Comparison of ENCODE assay signal across 8 cellular contexts in the genomic region with DNA sequence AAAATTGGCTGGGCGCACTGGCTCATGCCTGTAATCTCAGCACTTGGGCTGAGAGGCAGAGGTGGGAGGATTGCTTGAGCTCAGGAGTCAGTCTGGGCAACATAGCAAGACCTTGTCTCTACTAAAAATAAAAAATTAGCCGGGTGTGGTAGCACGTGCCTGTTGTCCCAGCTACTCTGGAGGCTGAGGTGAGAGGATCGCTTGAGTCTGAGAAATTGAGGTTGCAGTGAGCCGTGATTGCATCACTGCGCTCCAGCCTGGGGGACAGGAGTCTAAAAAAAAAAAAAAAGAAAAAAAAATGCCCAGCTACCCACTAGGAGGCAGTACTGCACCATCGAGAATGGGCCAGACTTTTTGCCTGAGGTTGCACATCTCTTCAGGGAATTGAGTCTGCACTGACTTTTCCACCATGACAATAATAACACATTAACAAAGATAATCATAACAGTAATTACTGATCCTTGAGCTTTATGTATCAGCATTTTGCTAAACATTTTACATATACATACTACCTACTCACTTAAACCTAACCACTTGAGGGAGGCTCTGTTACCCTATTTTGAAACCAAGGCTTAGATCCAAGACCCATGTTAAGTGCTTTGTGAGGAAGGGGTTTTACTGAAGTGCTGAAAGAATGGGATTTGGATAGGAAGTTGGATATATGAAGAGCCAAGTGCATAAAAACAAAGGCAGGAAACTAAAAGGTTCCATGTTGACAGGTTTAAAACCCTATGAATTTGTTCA. TPM values are rescaled to one million over a fixed set of nuclear protein-coding genes. Genes with fewer than 3 reads are reported as not detected.
DNase-seq lines count a peak whose midpoint lies in the region; ATAC-seq and TF ChIP-seq lines count a peak whose summit lies in the region.

No MANE protein-coding gene starts in this region.

- H3K4me1 ChIP-seq in Loucy (ENCODE audit: insufficient read depth, low read length, poor library complexity, severe bottlenecking): no peaks in the 10 kb centered on the region
- H3K4me1 ChIP-seq in left lung: peaks cover 0 to 46% of the 10 kb centered on the region in 2 donors

- H3K79me2 ChIP-seq in Loucy (ENCODE audit: insufficient read depth, low read length): no peaks in the 10 kb centered on the region

- peak; percentile 83 for TF ChIP-seq CTCF in Loucy (conservative IDR thresholded peaks at IDR 0.05; ENCODE audit: low read length)
- TF ChIP-seq CTCF in left lung (IDR thresholded peaks at IDR 0.05): peak; percentile 51 to 68

- no peak overlapping the region for H3K4me2 ChIP-seq in Loucy (ENCODE audit: low read depth, low read length, poor library complexity, severe bottlenecking)

- no peaks in the 10 kb centered on the region for H3K27me3 Mint-ChIP-seq in stimulated activated naive B cell treated with anti-CD40 and anti-IgM and Interleukin-4, amounts not matched to agents 10 μg/mL and 1 μg/mL and 100 μg/mL, for 72 hours

- H3K9ac ChIP-seq in Loucy (ENCODE audit: low read depth, low read length, poor library complexity, severe bottlenecking): no peak overlapping the region

- no peaks in the 10 kb centered on the region for H3K9me3 Mint-ChIP-seq in stimulated activated naive B cell treated with anti-CD40 and anti-IgM and Interleukin-4, amounts not matched to agents 10 μg/mL and 1 μg/mL and 100 μg/mL, for 72 hours

- intact Hi-C loops in left lung (cut with DNase I): loop anchor here in 1 of 2 donors (5.0 to 10.0 kb wide), 2 partner anchors 67 to 140 kb away; no protein-coding TSS in a partner anchor

- H3K36me3 ChIP-seq in Loucy (ENCODE audit: insufficient read depth, low read length) (peaks cover 28% of the 10 kb centered on the region; the same call in 1 of the 2 replicates), left lung (peaks cover 0 to 48% of the 10 kb centered on the region in 2 donors)

- peak; percentile 66 for ATAC-seq in left lung
- ATAC-seq in stimulated activated naive B cell treated with anti-CD40 and anti-IgM and Interleukin-4, amounts not matched to agents 10 μg/mL and 1 μg/mL and 100 μg/mL, for 72 hours (replicated peaks): peak; percentile 65 to 70

- H3K9me3 ChIP-seq in Loucy (ENCODE audit: insufficient read depth, low read depth, low read length) (no peaks in the 10 kb centered on the region), left lung (no peaks in the 10 kb centered on the region)

- H3K27me3 ChIP-seq in Loucy (ENCODE audit: insufficient read depth, low read length, poor library complexity, severe bottlenecking) (no peaks in the 10 kb centered on the region), left lung (no peaks in the 10 kb centered on the region)

- H3F3A ChIP-seq in Loucy (ENCODE audit: low read depth): peaks cover 13% of the 10 kb centered on the region

- no peak overlapping the region for H3K27ac ChIP-seq in left lung

- H3K9me2 ChIP-seq in Loucy (replicated peaks; ENCODE audit: low read depth, low read length): no peaks in the 10 kb centered on the region

- H3K4me3 Mint-ChIP-seq in stimulated activated naive B cell treated with anti-CD40 and anti-IgM and Interleukin-4, amounts not matched to agents 10 μg/mL and 1 μg/mL and 100 μg/mL, for 72 hours: no peak overlapping the region

- H3K27ac Mint-ChIP-seq in stimulated activated naive B cell treated with anti-CD40 and anti-IgM and Interleukin-4, amounts not matched to agents 10 μg/mL and 1 μg/mL and 100 μg/mL, for 72 hours: no peak overlapping the region

- no peak overlapping the region for H2AFZ ChIP-seq in Loucy (ENCODE audit: low read length)

- peaks cover 4% of the 10 kb centered on the region for H4K20me1 ChIP-seq in Loucy (ENCODE audit: insufficient read depth, low read length, poor library complexity, severe bottlenecking)

- peak; percentile 27 for DNase-seq in NCI-H1092 treated with DMSO at 0.1 percent for 48 hours (lab: John Stamatoyannopoulos, UW)
- no peak for DNase-seq in NCI-H1092 (lab: John Stamatoyannopoulos, UW)
- peak; percentile 42 for DNase-seq in T1000 (lab: John Stamatoyannopoulos, UW)
- DNase-seq in cerebellar cortex (ENCODE audit: low spot score): peak; percentile 70
- DNase-seq in left lung: no peak
- no peak for DNase-seq in stimulated activated naive B cell treated with anti-CD40 and anti-IgM and Interleukin-4, amounts not matched to agents 10 μg/mL and 1 μg/mL and 100 μg/mL, for 72 hours
- no peak for DNase-seq in LoVo (ENCODE audit: low spot score)

- peaks cover 28 to 34% of the 10 kb centered on the region in 2 donors for H3K36me3 Mint-ChIP-seq in stimulated activated naive B cell treated with anti-CD40 and anti-IgM and Interleukin-4, amounts not matched to agents 10 μg/mL and 1 μg/mL and 100 μg/mL, for 72 hours

- no peak overlapping the region for H3K4me3 ChIP-seq in Loucy (ENCODE audit: low read length, poor library complexity, severe bottlenecking)
- no peak overlapping the region for H3K4me3 ChIP-seq in left lung

- H3K4me1 Mint-ChIP-seq in stimulated activated naive B cell treated with anti-CD40 and anti-IgM and Interleukin-4, amounts not matched to agents 10 μg/mL and 1 μg/mL and 100 μg/mL, for 72 hours: peaks cover 20 to 28% of the 10 kb centered on the region in 2 donors

RNA-seq across cellular contexts. Expression of gene SRSF3, which starts 21.0 kb away (rescaled TPM):
- 100 to 1,000 TPM; 173 to 253 TPM for total RNA-seq in left lung

Comparison
In these comparisons a context has a peak if more than half of its experiments do, and no peak if none do; other contexts are left out.
1. DNase-seq: peak in NCI-H1092 treated with DMSO at 0.1 percent for 48 hours (single experiment), T1000 (single experiment) and cerebellar cortex (single experiment); none in NCI-H1092 (single experiment), left lung (0 of 2), stimulated activated naive B cell treated with anti-CD40 and anti-IgM and Interleukin-4, amounts not matched to agents 10 μg/mL and 1 μg/mL and 100 μg/mL, for 72 hours (single experiment) and LoVo (single experiment).